ENCODE assay signal across 7 cellular contexts in genomic region chr19:35479278-35479677, GRCh38. TPM values are rescaled to one million over a fixed set of nuclear protein-coding genes. Genes with fewer than 3 reads are reported as not detected.
"Had no signal": no experiment of that assay in that cellular context is flagged by ENCODE, and none has a peak within 500 bp of the region (broad histone marks: within the 10 kb centered on the region; RNA-seq: fewer than 3 reads in every experiment).

No MANE protein-coding gene starts in this region.

- H3K27me3 ChIP-seq: body of pancreas had no signal

- DNase-seq: activated B cell treated with CpG ODN at 0.5 μM for 24 hours; activated CD4-positive, alpha-beta memory T cell treated with anti-CD3 and anti-CD28 coated beads, Interleukin-2, amount 10 ng/mL, durations not matched to agents 7 days and 5 days; activated gamma-delta T cell; activated naive CD8-positive, alpha-beta T cell treated with anti-CD3 and anti-CD28 coated beads, Interleukin-2, amount 50 U/mL, for 24 hours; NCI-H187 treated with DMSO at 0.1 percent for 48 hours; NCI-H446 treated with DMSO at 0.1 percent for 48 hours had no signal

- H3K9me3 ChIP-seq: body of pancreas had no signal

- H3K27ac Mint-ChIP-seq: activated B cell treated with CpG ODN at 0.5 μM for 24 hours; activated CD4-positive, alpha-beta memory T cell treated with anti-CD3 and anti-CD28 coated beads, Interleukin-2, amount 10 ng/mL, durations not matched to agents 7 days and 5 days; activated naive CD8-positive, alpha-beta T cell treated with anti-CD3 and anti-CD28 coated beads, Interleukin-2, amount 50 U/mL, for 24 hours had no signal

- H3K4me3 ChIP-seq: body of pancreas had no signal

- H3K4me3 Mint-ChIP-seq: activated B cell treated with CpG ODN at 0.5 μM for 24 hours; activated CD4-positive, alpha-beta memory T cell treated with anti-CD3 and anti-CD28 coated beads, Interleukin-2, amount 10 ng/mL, durations not matched to agents 7 days and 5 days; activated naive CD8-positive, alpha-beta T cell treated with anti-CD3 and anti-CD28 coated beads, Interleukin-2, amount 50 U/mL, for 24 hours had no signal

- H3K27me3 Mint-ChIP-seq: activated naive CD8-positive, alpha-beta T cell treated with anti-CD3 and anti-CD28 coated beads, Interleukin-2, amount 50 U/mL, for 24 hours had no signal

- H3K9me3 Mint-ChIP-seq: activated B cell treated with CpG ODN at 0.5 μM for 24 hours; activated CD4-positive, alpha-beta memory T cell treated with anti-CD3 and anti-CD28 coated beads, Interleukin-2, amount 10 ng/mL, durations not matched to agents 7 days and 5 days; activated naive CD8-positive, alpha-beta T cell treated with anti-CD3 and anti-CD28 coated beads, Interleukin-2, amount 50 U/mL, for 24 hours had no signal

RNA-seq across cellular contexts. Expression of gene KRTDAP, which starts 11.0 kb away (rescaled TPM):
- total RNA-seq: activated B cell treated with CpG ODN at 0.5 μM for 24 hours; activated CD4-positive, alpha-beta memory T cell treated with anti-CD3 and anti-CD28 coated beads, Interleukin-2, amount 10 ng/mL, durations not matched to agents 7 days and 5 days; body of pancreas had no signal

RNA-seq across cellular contexts. Expression of gene FFAR2, which starts 31.2 kb away (rescaled TPM):
- total RNA-seq: activated B cell treated with CpG ODN at 0.5 μM for 24 hours; activated CD4-positive, alpha-beta memory T cell treated with anti-CD3 and anti-CD28 coated beads, Interleukin-2, amount 10 ng/mL, durations not matched to agents 7 days and 5 days; body of pancreas had no signal

RNA-seq across cellular contexts. Expression of gene DMKN, which starts 34.2 kb away (rescaled TPM):
- total RNA-seq: activated CD4-positive, alpha-beta memory T cell treated with anti-CD3 and anti-CD28 coated beads, Interleukin-2, amount 10 ng/mL, durations not matched to agents 7 days and 5 days had no signal

RNA-seq across cellular contexts. Expression of gene SBSN, which starts 48.8 kb away (rescaled TPM):
- total RNA-seq: activated B cell treated with CpG ODN at 0.5 μM for 24 hours; activated CD4-positive, alpha-beta memory T cell treated with anti-CD3 and anti-CD28 coated beads, Interleukin-2, amount 10 ng/mL, durations not matched to agents 7 days and 5 days; body of pancreas had no signal

RNA-seq across cellular contexts. Expression of gene GAPDHS, which starts 54.0 kb away (rescaled TPM):
- total RNA-seq: activated B cell treated with CpG ODN at 0.5 μM for 24 hours; activated CD4-positive, alpha-beta memory T cell treated with anti-CD3 and anti-CD28 coated beads, Interleukin-2, amount 10 ng/mL, durations not matched to agents 7 days and 5 days; body of pancreas had no signal
